In the genomic region with DNA sequence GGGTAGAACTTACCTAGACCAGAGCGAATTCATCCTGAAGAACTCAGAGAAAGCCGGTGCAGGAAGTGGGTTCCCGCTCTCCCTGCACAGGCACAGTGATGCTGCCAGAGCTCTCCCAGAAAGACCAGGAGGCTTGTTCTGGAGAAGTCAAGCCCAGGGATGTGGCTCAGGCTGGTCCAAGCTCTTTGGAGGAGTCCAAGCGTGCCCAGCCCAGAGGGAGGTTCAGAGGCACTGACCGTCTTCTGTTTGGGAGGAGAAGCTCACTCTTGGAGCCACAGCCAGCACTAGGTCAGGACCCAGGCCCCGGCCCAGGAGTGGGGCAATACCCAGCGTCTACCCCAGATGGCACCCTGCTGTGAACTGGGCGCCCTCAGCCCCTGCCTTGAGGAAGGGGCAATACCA, we compare ENCODE assay signal across 9 cellular contexts. TPM values are rescaled to one million over a fixed set of nuclear protein-coding genes. Genes with fewer than 3 reads are reported as not detected.
A peak's percentile ranks its signal among the peaks of the same experiment; 100 is the strongest.
DNase-seq lines count a peak whose midpoint lies in the region; ATAC-seq and TF ChIP-seq lines count a peak whose summit lies in the region.
"Had no signal": no experiment of that assay in that cellular context is flagged by ENCODE, and none has a peak within 500 bp of the region (broad histone marks: within the 10 kb centered on the region; RNA-seq: fewer than 3 reads in every experiment).

No MANE protein-coding gene starts in this region.

- H3K27ac Mint-ChIP-seq in activated T-cell treated with anti-CD3 and anti-CD28 coated beads, Interleukin-2, amount 50 U/mL, for 24 hours = no peak overlapping the region
- peak overlapping the region; percentile 88 for H3K27ac Mint-ChIP-seq in activated B cell treated with CpG ODN at 0.5 μM for 24 hours

- H3K27me3 ChIP-seq in thyroid gland = no peaks in the 10 kb centered on the region

- POLR2A ChIA-PET in activated B cell treated with CpG ODN at 0.5 μM for 24 hours (lab: Charles Lee) = interaction anchor here (0.6 to 7.7 kb wide), 9 partner anchors 8 to 252 kb away, joined by 4 to 154 read pairs (median 9); partner anchors contain the start of gene ZBP1
- POLR2A ChIA-PET in GM10248 (lab: Yijun Ruan, JAX) = no interaction called here

- no peaks in the 10 kb centered on the region for H3K9me3 Mint-ChIP-seq in activated T-cell treated with anti-CD3 and anti-CD28 coated beads, Interleukin-2, amount 50 U/mL, for 24 hours
- no peaks in the 10 kb centered on the region for H3K9me3 Mint-ChIP-seq in activated B cell treated with CpG ODN at 0.5 μM for 24 hours

- no peaks in the 10 kb centered on the region for H3K9me3 ChIP-seq in thyroid gland

- no peak for TF ChIP-seq POLR2A in thyroid gland (IDR thresholded peaks at IDR 0.05)
- no peak for TF ChIP-seq POLR2A in erythroblast (IDR thresholded peaks at IDR 0.05; ENCODE audit: low read length)

- no peak for ATAC-seq in activated B cell treated with CpG ODN at 0.5 μM for 24 hours (ENCODE audit: low read depth)

- DNase-seq in activated T-cell treated with anti-CD3 and anti-CD28 coated beads, Interleukin-2, amount 50 U/mL, for 24 hours = no peak
- DNase-seq in activated T-cell treated with anti-CD3 and anti-CD28 coated beads, Interleukin-2, amount 50 U/mL, for 1 hour = no peak
- DNase-seq in activated B cell treated with CpG ODN at 0.5 μM for 24 hours (no peak), kidney tubule cell (ENCODE audit: low spot score) (peak; percentile 59), thyroid gland (no peak), nucleus accumbens (lab: John Stamatoyannopoulos, UW) (no peak), GM10248 (ENCODE audit: extremely low spot score) (no peak), erythroblast (lab: John Stamatoyannopoulos, UW) (no peak)
- DNase-seq: NCI-H2171 treated with DMSO at 0.1 percent for 48 hours had no signal

- WGBS in thyroid gland, 2 donors = 75% methylated on average over 7 to 8 of the region's 8 CpGs

- H3K27me3 Mint-ChIP-seq in activated T-cell treated with anti-CD3 and anti-CD28 coated beads, Interleukin-2, amount 50 U/mL, for 24 hours = peaks cover 18% of the 10 kb centered on the region
- H3K27me3 Mint-ChIP-seq in activated B cell treated with CpG ODN at 0.5 μM for 24 hours = peaks cover 2% of the 10 kb centered on the region

- no peaks in the 10 kb centered on the region for H3K36me3 Mint-ChIP-seq in activated T-cell treated with anti-CD3 and anti-CD28 coated beads, Interleukin-2, amount 50 U/mL, for 24 hours (ENCODE audit: low read depth)
- peaks cover 6% of the 10 kb centered on the region for H3K36me3 Mint-ChIP-seq in activated B cell treated with CpG ODN at 0.5 μM for 24 hours (ENCODE audit: low read depth)

- H3K4me3 Mint-ChIP-seq in activated T-cell treated with anti-CD3 and anti-CD28 coated beads, Interleukin-2, amount 50 U/mL, for 24 hours = peak overlapping the region; percentile 81
- H3K4me3 Mint-ChIP-seq in activated B cell treated with CpG ODN at 0.5 μM for 24 hours = peak overlapping the region; percentile 88

- H3K27ac ChIP-seq in thyroid gland = peak overlapping the region in 2 of 3 donors; percentile 94

- peak overlapping the region in 1 of 3 donors; percentile 87 for H3K4me3 ChIP-seq in thyroid gland (replicated peaks in 1 of 3)

- intact Hi-C loops in activated B cell treated with CpG ODN at 0.5 μM for 24 hours (cut with micrococcal nuclease) = loop anchor here (2.0 to 5.0 kb wide), 3 partner anchors 57 to 596 kb away; partner anchors contain the start of gene RAB22A
- intact Hi-C loops in thyroid gland (cut with DNase I) = no loop called here

- H3K4me1 ChIP-seq in thyroid gland = peaks cover 23 to 54% of the 10 kb centered on the region in 2 donors

- CTCF ChIA-PET in activated B cell treated with CpG ODN at 0.5 μM for 24 hours (lab: Charles Lee) = interaction anchor here (1.5 to 6.5 kb wide), 4 partner anchors 13 to 57 kb away, joined by 6 to 48 read pairs (median 14); no protein-coding TSS in a partner anchor
- CTCF ChIA-PET in GM10248 (lab: Yijun Ruan, JAX) = interaction anchor here (0.7 to 2.2 kb wide), 4 partner anchors 9 to 263 kb away, joined by 3 to 9 read pairs (median 4); no protein-coding TSS in a partner anchor

- H3K36me3 ChIP-seq in thyroid gland = no peaks in the 10 kb centered on the region

- peaks cover 44% of the 10 kb centered on the region for H3K4me1 Mint-ChIP-seq in activated T-cell treated with anti-CD3 and anti-CD28 coated beads, Interleukin-2, amount 50 U/mL, for 24 hours (ENCODE audit: low read depth)
- H3K4me1 Mint-ChIP-seq in activated B cell treated with CpG ODN at 0.5 μM for 24 hours = peaks cover 47% of the 10 kb centered on the region

- TF ChIP-seq CTCF in activated B cell treated with CpG ODN at 0.5 μM for 24 hours (IDR thresholded peaks at IDR 0.05) (no peak), thyroid gland (IDR thresholded peaks at IDR 0.05) (no peak), GM10248 (IDR thresholded peaks at IDR 0.05; ENCODE audit: control extremely low read depth, extremely low read depth, low read depth, missing control alignments) (no peak)

RNA-seq across cellular contexts. Expression of gene PMEPA1, which starts 1.5 kb away (rescaled TPM):
- total RNA-seq in activated B cell treated with CpG ODN at 0.5 μM for 24 hours = 33.1 and 34.8 TPM in 2 replicates
- total RNA-seq in thyroid gland = 10 to 100 TPM in 1 of 4 donors, 1 to 10 TPM in 3; 6.5 to 12.6 (median 8.3) TPM
